In the genomic region with DNA sequence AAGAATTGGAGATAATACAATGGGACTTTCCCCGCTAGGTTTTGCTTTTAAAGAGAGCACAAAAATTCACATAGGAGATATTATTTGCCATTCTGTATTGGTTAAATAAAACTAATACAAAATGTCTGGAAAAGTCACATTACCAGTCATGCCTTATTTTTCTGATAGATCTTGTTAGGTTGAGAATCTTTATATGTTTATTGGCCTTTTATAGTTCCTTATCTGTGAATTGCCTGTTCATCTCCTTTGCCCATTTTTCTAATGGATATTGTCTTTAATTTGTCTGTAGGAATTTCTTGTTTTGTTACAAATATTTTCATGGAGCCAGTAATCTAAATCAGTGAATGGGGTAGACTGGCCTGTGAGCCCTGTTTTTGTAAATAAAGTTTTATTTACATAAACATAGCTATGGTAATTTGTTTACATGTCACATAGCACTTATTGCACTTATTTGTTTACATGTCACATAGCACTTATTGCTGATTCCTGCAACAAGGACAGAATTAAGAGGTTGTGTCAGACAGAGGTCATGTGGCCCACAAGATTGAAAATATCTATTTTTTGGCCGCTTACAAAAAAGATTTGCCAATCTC, we compare ENCODE assay signal across 16 cellular contexts.
DNase-seq lines count a peak whose midpoint lies in the region; ATAC-seq and TF ChIP-seq lines count a peak whose summit lies in the region.
"Had no signal": no experiment of that assay in that cellular context is flagged by ENCODE, and none has a peak within 500 bp of the region (broad histone marks: within the 10 kb centered on the region; RNA-seq: fewer than 3 reads in every experiment).

No MANE protein-coding gene starts in this region.

- peaks cover 4% of the 10 kb centered on the region for H3K36me3 ChIP-seq in CD8-positive, alpha-beta memory T cell (ENCODE audit: insufficient read depth, low read length)

- H3K27ac ChIP-seq in CD8-positive, alpha-beta memory T cell (ENCODE audit: low read depth, low read length): no peak overlapping the region
- H3K27ac ChIP-seq: SJSA1 had no signal

- CTCF ChIA-PET in CD8-positive, alpha-beta memory T cell (lab: Charles Lee): no interaction called here
- CTCF ChIA-PET in activated B cell treated with CpG ODN at 0.5 μM for 24 hours (lab: Charles Lee): interaction anchor here (1.1 kb wide), 1 partner anchor 192 kb away, joined by 3 read pairs; no protein-coding TSS in a partner anchor

- H3K27ac Mint-ChIP-seq in CD8-positive, alpha-beta memory T cell: peak overlapping the region in 4 of 8 donors; percentile 3 to 57 (median 32)
- H3K27ac Mint-ChIP-seq in activated B cell treated with CpG ODN at 0.5 μM for 24 hours: peak overlapping the region; percentile 25
- no peak overlapping the region for H3K27ac Mint-ChIP-seq in endothelial cell (ENCODE audit: unreplicated experiment)
- H3K27ac Mint-ChIP-seq in stimulated activated memory B cell treated with anti-CD40 and anti-IgM and Interleukin-4, amounts not matched to agents 10 μg/mL and 1 μg/mL and 100 μg/mL, for 72 hours: peak overlapping the region; percentile 46

- no peaks in the 10 kb centered on the region for H3K27me3 Mint-ChIP-seq in CD8-positive, alpha-beta memory T cell
- no peaks in the 10 kb centered on the region for H3K27me3 Mint-ChIP-seq in activated B cell treated with CpG ODN at 0.5 μM for 24 hours
- H3K27me3 Mint-ChIP-seq in endothelial cell (ENCODE audit: unreplicated experiment): peaks cover 2% of the 10 kb centered on the region
- no peaks in the 10 kb centered on the region for H3K27me3 Mint-ChIP-seq in stimulated activated memory B cell treated with anti-CD40 and anti-IgM and Interleukin-4, amounts not matched to agents 10 μg/mL and 1 μg/mL and 100 μg/mL, for 72 hours

- no peak overlapping the region for H3K4me3 ChIP-seq in CD8-positive, alpha-beta memory T cell (ENCODE audit: low read length)
- H3K4me3 ChIP-seq: SJSA1 had no signal

- H3K9me3 ChIP-seq in CD8-positive, alpha-beta memory T cell (ENCODE audit: low read length): no peaks in the 10 kb centered on the region
- H3K9me3 ChIP-seq: SJSA1 had no signal

- peaks cover 54% of the 10 kb centered on the region for H3K4me1 ChIP-seq in CD8-positive, alpha-beta memory T cell (ENCODE audit: insufficient read depth, low read length)
- H3K4me1 ChIP-seq: SJSA1 had no signal

- intact Hi-C loops in activated B cell treated with CpG ODN at 0.5 μM for 24 hours (cut with micrococcal nuclease): no loop called here

- TF ChIP-seq CTCF in activated B cell treated with CpG ODN at 0.5 μM for 24 hours (IDR thresholded peaks at IDR 0.05) (no peak), endothelial cell (IDR thresholded peaks at IDR 0.05; ENCODE audit: unreplicated experiment) (no peak)

- H3K27me3 ChIP-seq in CD8-positive, alpha-beta memory T cell (ENCODE audit: insufficient read depth, low read length, poor library complexity, severe bottlenecking): no peaks in the 10 kb centered on the region
- H3K27me3 ChIP-seq: SJSA1 had no signal

- POLR2A ChIA-PET in CD8-positive, alpha-beta memory T cell (lab: Charles Lee): interaction anchor here (0.7 kb wide), 1 partner anchor 50 kb away, joined by 3 read pairs; no protein-coding TSS in a partner anchor
- POLR2A ChIA-PET in activated B cell treated with CpG ODN at 0.5 μM for 24 hours (lab: Charles Lee): no interaction called here

- peaks cover 0 to 5% (median 0%) of the 10 kb centered on the region in 5 donors for H3K9me3 Mint-ChIP-seq in CD8-positive, alpha-beta memory T cell
- H3K9me3 Mint-ChIP-seq in activated B cell treated with CpG ODN at 0.5 μM for 24 hours: peaks cover 9% of the 10 kb centered on the region
- H3K9me3 Mint-ChIP-seq in endothelial cell (ENCODE audit: unreplicated experiment): no peaks in the 10 kb centered on the region
- H3K9me3 Mint-ChIP-seq in stimulated activated memory B cell treated with anti-CD40 and anti-IgM and Interleukin-4, amounts not matched to agents 10 μg/mL and 1 μg/mL and 100 μg/mL, for 72 hours: peaks cover 7% of the 10 kb centered on the region

- peaks cover 18 to 72% (median 33%) of the 10 kb centered on the region in 3 donors for H3K36me3 Mint-ChIP-seq in CD8-positive, alpha-beta memory T cell
- peaks cover 73% of the 10 kb centered on the region for H3K36me3 Mint-ChIP-seq in activated B cell treated with CpG ODN at 0.5 μM for 24 hours (ENCODE audit: low read depth)
- peaks cover 40% of the 10 kb centered on the region for H3K36me3 Mint-ChIP-seq in endothelial cell (ENCODE audit: low read depth, unreplicated experiment)
- H3K36me3 Mint-ChIP-seq in stimulated activated memory B cell treated with anti-CD40 and anti-IgM and Interleukin-4, amounts not matched to agents 10 μg/mL and 1 μg/mL and 100 μg/mL, for 72 hours: peaks cover 65% of the 10 kb centered on the region

- peak overlapping the region in 5 of 7 donors; percentile 16 to 38 (median 34) for H3K4me3 Mint-ChIP-seq in CD8-positive, alpha-beta memory T cell
- no peak overlapping the region for H3K4me3 Mint-ChIP-seq in activated B cell treated with CpG ODN at 0.5 μM for 24 hours
- peak overlapping the region; percentile 13 for H3K4me3 Mint-ChIP-seq in endothelial cell (ENCODE audit: unreplicated experiment)
- H3K4me3 Mint-ChIP-seq in stimulated activated memory B cell treated with anti-CD40 and anti-IgM and Interleukin-4, amounts not matched to agents 10 μg/mL and 1 μg/mL and 100 μg/mL, for 72 hours: no peak overlapping the region

- H3K4me1 Mint-ChIP-seq in CD8-positive, alpha-beta memory T cell: peaks cover 67 to 94% (median 85%) of the 10 kb centered on the region in 3 donors
- H3K4me1 Mint-ChIP-seq in activated B cell treated with CpG ODN at 0.5 μM for 24 hours: peaks cover 56% of the 10 kb centered on the region
- peaks cover 4% of the 10 kb centered on the region for H3K4me1 Mint-ChIP-seq in endothelial cell (ENCODE audit: unreplicated experiment)
- H3K4me1 Mint-ChIP-seq in stimulated activated memory B cell treated with anti-CD40 and anti-IgM and Interleukin-4, amounts not matched to agents 10 μg/mL and 1 μg/mL and 100 μg/mL, for 72 hours: peaks cover 51% of the 10 kb centered on the region

- no peak for ATAC-seq in activated B cell treated with CpG ODN at 0.5 μM for 24 hours (ENCODE audit: low read depth)
- no peak for ATAC-seq in stimulated activated memory B cell treated with anti-CD40 and anti-IgM and Interleukin-4, amounts not matched to agents 10 μg/mL and 1 μg/mL and 100 μg/mL, for 72 hours

- DNase-seq in CD8-positive, alpha-beta memory T cell: no peak
- DNase-seq in activated B cell treated with CpG ODN at 0.5 μM for 24 hours (no peak), endothelial cell (ENCODE audit: low spot score) (no peak), HuH-7 (ENCODE audit: low spot score) (no peak), ecto neural progenitor cell (ENCODE audit: low spot score) (no peak), NOMO-1 (lab: John Stamatoyannopoulos, UW; ENCODE audit: unreplicated experiment in 2 of 2) (no peak)
- DNase-seq: DMS 273 treated with DMSO at 0.1 percent for 48 hours, GDM1, GOT3, KBM-7, MV-4-11, NCI-H1417, NCI-H1930, NCI-H69 had no signal

Comparison
In these comparisons a context has a peak if more than half of its experiments do, and no peak if none do; other contexts are left out.
1. H3K4me3 Mint-ChIP-seq: peak in CD8-positive, alpha-beta memory T cell (5 of 7) and endothelial cell (single experiment); none in activated B cell treated with CpG ODN at 0.5 μM for 24 hours (single experiment) and stimulated activated memory B cell treated with anti-CD40 and anti-IgM and Interleukin-4, amounts not matched to agents 10 μg/mL and 1 μg/mL and 100 μg/mL, for 72 hours (single experiment).